Comparison of ENCODE assay signal across 22 cellular contexts in the genomic region with DNA sequence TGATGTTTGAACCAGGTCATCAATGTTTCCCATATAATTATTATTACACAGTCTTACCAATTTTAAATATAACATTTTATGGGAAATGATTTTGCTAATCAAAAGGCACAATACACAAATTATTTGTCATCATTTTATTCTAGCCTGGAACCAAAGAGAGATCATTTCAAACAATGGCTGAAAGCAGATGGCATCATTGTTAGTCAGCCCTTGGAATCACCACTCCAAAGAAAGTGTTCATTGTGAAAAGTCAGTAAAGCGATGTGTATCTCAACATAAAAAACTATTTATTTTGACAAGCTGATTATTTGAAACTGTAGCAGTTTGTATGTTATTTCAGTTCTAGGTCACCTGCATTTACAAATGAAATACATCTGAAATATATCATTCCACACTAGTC.
"Had no signal": no experiment of that assay in that cellular context is flagged by ENCODE, and none has a peak within 500 bp of the region (broad histone marks: within the 10 kb centered on the region; RNA-seq: fewer than 3 reads in every experiment).

No MANE protein-coding gene starts in this region.

- H3K4me3 ChIP-seq: gastrocnemius medialis, lower lobe of right lung, ovary, psoas muscle, sigmoid colon, stomach, thyroid gland, vagina had no signal

- FAIRE-seq: keratinocyte had no signal

- H3K27me3 ChIP-seq: gastrocnemius medialis, ovary, sigmoid colon, stomach, thyroid gland, vagina had no signal

- H3K4me1 ChIP-seq: gastrocnemius medialis, lower lobe of right lung, psoas muscle, sigmoid colon, stomach, thyroid gland, vagina had no signal

- ATAC-seq: gastrocnemius medialis; left ventricle myocardium superior; lower lobe of right lung; natural killer cell; psoas muscle; right cardiac atrium; stimulated activated effector memory CD8-positive, alpha-beta T cell treated with anti-CD3 and anti-CD28 coated beads, Interleukin-12 subunit alpha, Interleukin-12 subunit beta, amount 100 ng/mL, for 72 hours had no signal

- DNase-seq: dermis blood vessel endothelial cell; effector memory CD4-positive, alpha-beta T cell; gastrocnemius medialis; head of caudate nucleus; left ventricle myocardium superior; lower lobe of right lung; natural killer cell; occipital lobe; ovary; posterior cingulate gyrus; psoas muscle; right cardiac atrium; sigmoid colon; stimulated activated CD4-positive, alpha-beta T cell treated with anti-CD3 and anti-CD28 coated beads, Interleukin-2, amount 100 ng/mL, for 24 hours; stimulated activated CD4-positive, alpha-beta T cell treated with anti-CD3 and anti-CD28 coated beads, Interleukin-4, amount 100 ng/mL, for 24 hours; stimulated activated naive CD4-positive, alpha-beta T cell treated with Interleukin-2 at 50 U/mL for 16 hours; stomach; thyroid gland; trophoblast cell had no signal

- H3K9me3 ChIP-seq: gastrocnemius medialis, lower lobe of right lung, ovary, psoas muscle, sigmoid colon, thyroid gland, vagina had no signal

- H3K27ac ChIP-seq: gastrocnemius medialis, lower lobe of right lung, ovary, psoas muscle, sigmoid colon, stomach, thyroid gland, vagina had no signal

- H3K36me3 ChIP-seq: gastrocnemius medialis, lower lobe of right lung, ovary, sigmoid colon, stomach, thyroid gland, vagina had no signal
